12 cellular contexts compared by ENCODE assay signal in the genomic region with DNA sequence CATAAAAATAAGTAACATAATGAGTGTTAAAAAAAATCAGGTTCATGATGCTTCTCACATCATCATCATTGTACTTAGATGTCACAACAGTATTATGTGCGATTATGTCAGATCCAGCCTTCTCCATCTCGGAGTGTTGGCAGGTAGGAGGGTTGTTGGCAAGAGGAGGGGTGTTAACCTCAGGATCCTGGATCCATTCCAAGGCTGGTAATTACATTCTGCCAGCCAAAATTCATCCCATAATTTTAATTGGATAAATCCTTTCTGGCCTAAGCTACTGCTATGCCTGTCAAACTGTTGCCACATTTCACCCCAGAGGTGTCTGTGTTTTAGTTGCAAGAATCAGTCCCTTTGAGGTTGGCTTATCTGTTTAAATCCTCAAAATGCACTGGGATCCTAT. TPM values are rescaled to one million over a fixed set of nuclear protein-coding genes. Genes with fewer than 3 reads are reported as not detected.
A peak's percentile ranks its signal among the peaks of the same experiment; 100 is the strongest.
DNase-seq lines count a peak whose midpoint lies in the region; ATAC-seq and TF ChIP-seq lines count a peak whose summit lies in the region.
"Had no signal": no experiment of that assay in that cellular context is flagged by ENCODE, and none has a peak within 500 bp of the region (broad histone marks: within the 10 kb centered on the region; RNA-seq: fewer than 3 reads in every experiment).

No MANE protein-coding gene starts in this region.

- H3K4me3 Mint-ChIP-seq in Calu3 (ENCODE audit: low read depth, unreplicated experiment) (peak overlapping the region; percentile 88), WTC11 (no peak overlapping the region)

- DNase-seq in Calu3 (no peak), NCI-H1105 (lab: John Stamatoyannopoulos, UW) (peak; percentile 85), NCI-H748 (lab: John Stamatoyannopoulos, UW; ENCODE audit: unreplicated experiment) (peak; percentile 68), dorsolateral prefrontal cortex (peak in 1 of 10 donors; percentile 60), amniotic stem cell (lab: John Stamatoyannopoulos, UW) (no peak), WTC11 (ENCODE audit: low spot score) (no peak), kidney tubule cell (ENCODE audit: low spot score) (no peak)
- DNase-seq: activated effector memory CD4-positive, alpha-beta T cell treated with anti-CD3 and anti-CD28 coated beads, Interleukin-2, amount 50 U/mL, for 16 hours; HCEC 1CT; nephron progenitor cell; right cardiac atrium had no signal

- peak overlapping the region in 51 of 59 donors; percentile 78 to 95 (median 89) for H3K27ac ChIP-seq in dorsolateral prefrontal cortex

- peaks cover 36% of the 10 kb centered on the region for H3K27me3 Mint-ChIP-seq in Calu3 (ENCODE audit: unreplicated experiment)
- H3K27me3 Mint-ChIP-seq in WTC11 (ENCODE audit: low read depth), result peaks cover 6% of the 10 kb centered on the region

- H3K27ac Mint-ChIP-seq in Calu3 (ENCODE audit: unreplicated experiment), result no peak overlapping the region
- H3K27ac Mint-ChIP-seq in WTC11, result no peak overlapping the region
- H3K27ac Mint-ChIP-seq: nephron progenitor cell had no signal

- intact Hi-C loops in Calu3 (cut with micrococcal nuclease; ENCODE audit: unreplicated experiment) (no loop called here), dorsolateral prefrontal cortex (cut with DNase I) (loop anchor here (2.0 to 10.0 kb wide), 11 partner anchors 53 to 390 kb away; no protein-coding TSS in a partner anchor)

- H3K4me3 ChIP-seq in dorsolateral prefrontal cortex, result peak overlapping the region in 33 of 59 donors; percentile 67 to 89 (median 84)

- CTCF ChIA-PET in Calu3 (lab: Charles Lee) (no interaction called here), WTC11 (lab: Charles Lee) (no interaction called here)

- H3K36me3 Mint-ChIP-seq in Calu3 (ENCODE audit: insufficient read depth, unreplicated experiment) (peaks cover 15% of the 10 kb centered on the region), WTC11 (no peaks in the 10 kb centered on the region)

- peaks cover 9% of the 10 kb centered on the region for H3K4me1 Mint-ChIP-seq in Calu3 (ENCODE audit: low read depth, unreplicated experiment)
- H3K4me1 Mint-ChIP-seq in WTC11, result peaks cover 62% of the 10 kb centered on the region

- H3K9me3 Mint-ChIP-seq in Calu3 (ENCODE audit: low read depth, unreplicated experiment), result no peaks in the 10 kb centered on the region
- H3K9me3 Mint-ChIP-seq in WTC11, result no peaks in the 10 kb centered on the region
- H3K9me3 Mint-ChIP-seq: nephron progenitor cell had no signal

- POLR2A ChIA-PET in WTC11 (lab: Charles Lee), result no interaction called here

- ATAC-seq in HG02852 (IDR thresholded peaks at IDR 0.05; ENCODE audit: unreplicated experiment) (no peak), WTC11 (no peak)

- TF ChIP-seq CTCF in Calu3 (IDR thresholded peaks at IDR 0.05; ENCODE audit: unreplicated experiment) (no peak), dorsolateral prefrontal cortex (IDR thresholded peaks at IDR 0.05 in 54 of 56, conservative IDR thresholded peaks at IDR 0.05 in 2 of 56; ENCODE audit: low read depth in 1 of 56, partially characterized antibody in 56 of 56) (no peak), WTC11 (IDR thresholded peaks at IDR 0.05) (no peak)

- H3K27me3 ChIP-seq in dorsolateral prefrontal cortex, result no peaks in the 10 kb centered on the region

- BruUV-seq in Calu3 (replicated peaks; lab: Mats Ljungman, UMichigan), result no TSS peak

TF ChIP-seq in WTC11, 78 proteins besides CTCF, POLR2A, EP300 and RAD21 (continues in another document):
- TF ChIP-seq ZNF138 (CRISPR knock-in tag; conservative IDR thresholded peaks at IDR 0.05), result no peak
- no peak for TF ChIP-seq MXD4 (CRISPR knock-in tag; IDR thresholded peaks at IDR 0.05; ENCODE audit: borderline replicate concordance)
- TF ChIP-seq ZNF219 (CRISPR knock-in tag; IDR thresholded peaks at IDR 0.05; ENCODE audit: borderline replicate concordance), result no peak
- TF ChIP-seq STAT6 (CRISPR knock-in tag; conservative IDR thresholded peaks at IDR 0.05; ENCODE audit: low read depth), result no peak
- TF ChIP-seq TEAD4 (CRISPR knock-in tag; IDR thresholded peaks at IDR 0.05), result no peak
- no peak for TF ChIP-seq ZNF317 (CRISPR knock-in tag; IDR thresholded peaks at IDR 0.05; ENCODE audit: borderline replicate concordance, low read depth)
- no peak for TF ChIP-seq ATF1 (CRISPR knock-in tag; IDR thresholded peaks at IDR 0.05)
- no peak for TF ChIP-seq ZNF671 (CRISPR knock-in tag; IDR thresholded peaks at IDR 0.05)
- TF ChIP-seq, protein P1, sequence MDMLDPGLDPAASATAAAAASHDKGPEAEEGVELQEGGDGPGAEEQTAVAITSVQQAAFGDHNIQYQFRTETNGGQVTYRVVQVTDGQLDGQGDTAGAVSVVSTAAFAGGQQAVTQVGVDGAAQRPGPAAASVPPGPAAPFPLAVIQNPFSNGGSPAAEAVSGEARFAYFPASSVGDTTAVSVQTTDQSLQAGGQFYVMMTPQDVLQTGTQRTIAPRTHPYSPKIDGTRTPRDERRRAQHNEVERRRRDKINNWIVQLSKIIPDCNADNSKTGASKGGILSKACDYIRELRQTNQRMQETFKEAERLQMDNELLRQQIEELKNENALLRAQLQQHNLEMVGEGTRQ (CRISPR knock-in tag; IDR thresholded peaks at IDR 0.05), result no peak
- no peak for TF ChIP-seq TEAD1 (CRISPR knock-in tag; IDR thresholded peaks at IDR 0.05)
- TF ChIP-seq IRF1 (CRISPR knock-in tag; IDR thresholded peaks at IDR 0.05), result no peak
- no peak for TF ChIP-seq ELF4 (CRISPR knock-in tag; IDR thresholded peaks at IDR 0.05; ENCODE audit: low read depth)
- TF ChIP-seq PRDM15 (CRISPR knock-in tag; IDR thresholded peaks at IDR 0.05), result no peak
- no peak for TF ChIP-seq JAZF1 (CRISPR knock-in tag; IDR thresholded peaks at IDR 0.05)

RNA-seq across cellular contexts. Expression of gene FTCDNL1, which starts 0.9 kb away (rescaled TPM):
- total RNA-seq in Calu3 (2022) (1.9 and 3.0 TPM in 2 replicates), dorsolateral prefrontal cortex (10 to 100 TPM in 110 of 120 experiments, 1 to 10 TPM in 10; 7.2 to 25.1 (median 14.7) TPM), WTC11 (2021) (0.85 to 2.1 TPM (median 1.8 TPM) in 3 replicates)

RNA-seq across cellular contexts. Expression of gene C2orf69, which starts 59.2 kb away (rescaled TPM):
- total RNA-seq in Calu3 (2022) (15.2 and 16.2 TPM in 2 replicates), dorsolateral prefrontal cortex (10 to 100 TPM; 14.0 to 30.4 (median 21.6) TPM), WTC11 (2021) (25.8 to 29.9 TPM (median 26.5 TPM) in 3 replicates)

Comparison
In these comparisons a context has a peak if more than half of its experiments do, and no peak if none do; other contexts are left out.
1. DNase-seq: peak in NCI-H1105 (single experiment) and NCI-H748 (single experiment); none in Calu3 (single experiment), amniotic stem cell (single experiment), WTC11 (single experiment) and kidney tubule cell (single experiment).